20 cellular contexts compared by ENCODE assay signal in the genomic region with DNA sequence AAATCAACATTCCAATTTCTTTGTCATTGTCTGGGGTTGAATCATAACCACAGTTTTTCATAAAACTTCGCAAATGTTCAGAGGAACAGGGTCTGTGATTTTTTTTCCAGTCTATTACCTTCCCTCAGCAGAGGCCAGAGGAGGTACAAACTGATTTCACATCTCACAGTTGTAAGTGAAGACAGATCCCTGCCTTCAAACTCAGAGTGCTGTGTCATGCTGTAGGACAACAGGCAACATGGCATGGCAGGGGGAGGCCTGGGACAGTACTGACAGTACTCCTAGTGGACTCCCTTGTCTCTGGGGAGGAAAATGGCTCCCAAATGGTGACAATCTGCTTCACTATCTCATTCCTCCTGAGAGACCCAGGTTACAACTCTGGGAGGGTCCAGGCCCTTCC.
DNase-seq lines count a peak whose midpoint lies in the region; ATAC-seq and TF ChIP-seq lines count a peak whose summit lies in the region.
"Had no signal": no experiment of that assay in that cellular context is flagged by ENCODE, and none has a peak within 500 bp of the region (broad histone marks: within the 10 kb centered on the region; RNA-seq: fewer than 3 reads in every experiment).

No MANE protein-coding gene starts in this region.

- H3K27me3 ChIP-seq in foreskin keratinocyte = no peaks in the 10 kb centered on the region
- H3K27me3 ChIP-seq: hepatocyte had no signal

- no peak for TF ChIP-seq CTCF in foreskin keratinocyte (conservative IDR thresholded peaks at IDR 0.05)

- peak overlapping the region; percentile 49 for H3K27ac ChIP-seq in foreskin keratinocyte
- H3K27ac ChIP-seq: A549, hepatocyte, psoas muscle had no signal

- no peak for DNase-seq in left ventricle myocardium superior
- no peak for DNase-seq in left cardiac atrium
- peak; percentile 81 for DNase-seq in amniotic epithelial cell (ENCODE audit: low read depth)
- peak in 1 of 2 donors; percentile 53 for DNase-seq in foreskin keratinocyte
- no peak for DNase-seq in nucleus accumbens (lab: John Stamatoyannopoulos, UW)
- DNase-seq in NCI-H510A (lab: John Stamatoyannopoulos, UW) = no peak
- DNase-seq: activated CD4-positive, alpha-beta T cell treated with anti-CD3 and anti-CD28 coated beads, Interleukin-2, amount 10 ng/mL, durations not matched to agents 7 days and 5 days; activated naive CD8-positive, alpha-beta T cell treated with anti-CD3 and anti-CD28 coated beads for 36 hours; activated T-cell treated with anti-CD3 and anti-CD28 coated beads, Interleukin-2, amount 50 U/mL, for 24 hours; GOT3; left colon; NCI-H1092; NCI-H2171; psoas muscle; SHP77; substantia nigra had no signal

- ATAC-seq in left ventricle myocardium superior (peak; percentile 39), left cardiac atrium (no peak), foreskin keratinocyte (peak; percentile 54), HG03521 (IDR thresholded peaks at IDR 0.05; ENCODE audit: unreplicated experiment) (no peak), GM21367 (IDR thresholded peaks at IDR 0.05; ENCODE audit: unreplicated experiment) (no peak)
- ATAC-seq: A549, left colon had no signal

- intact Hi-C loops in left ventricle myocardium superior (cut with micrococcal nuclease) = no loop called here
- intact Hi-C loops in left cardiac atrium (cut with DNase I) = no loop called here

- peaks cover 6% of the 10 kb centered on the region for H3K4me1 ChIP-seq in foreskin keratinocyte
- H3K4me1 ChIP-seq: A549, psoas muscle had no signal

Comparison
In these comparisons a context has a peak if more than half of its experiments do, and no peak if none do; other contexts are left out.
1. ATAC-seq: peak in left ventricle myocardium superior (single experiment) and foreskin keratinocyte (single experiment); none in left cardiac atrium (0 of 2), HG03521 (single experiment) and GM21367 (single experiment).